Comparison of ENCODE assay signal across 1 cellular context in genomic region chr19:18119243-18120105, GRCh38.
TF ChIP-seq lines count a peak whose summit lies in the region.

No MANE protein-coding gene starts in this region.

TF ChIP-seq in SK-N-SH, 30 proteins besides CTCF, POLR2A, EP300 and RAD21 (continued from another document):
- TF ChIP-seq ZBTB33 (IDR thresholded peaks at IDR 0.05; ENCODE audit: borderline replicate concordance, low read depth) (no peak), TAF1 (IDR thresholded peaks at IDR 0.05; ENCODE audit: borderline replicate concordance, low read depth, low read length) (no peak), MXI1 (IDR thresholded peaks at IDR 0.05; ENCODE audit: low read depth, low read length) (no peak), IRF3 (IDR thresholded peaks at IDR 0.05; ENCODE audit: low read depth, low read length) (no peak), JUND (IDR thresholded peaks at IDR 0.05) (no peak), USF2 (IDR thresholded peaks at IDR 0.05; ENCODE audit: borderline replicate concordance, low read depth, low read length) (no peak), MAX (IDR thresholded peaks at IDR 0.05; ENCODE audit: low read depth) (no peak), EZH2phosphoT487 (IDR thresholded peaks at IDR 0.05; ENCODE audit: borderline replicate concordance, low read depth) (no peak), NRF1 (IDR thresholded peaks at IDR 0.05; ENCODE audit: low read depth, low read length) (no peak)
